In the genomic region with DNA sequence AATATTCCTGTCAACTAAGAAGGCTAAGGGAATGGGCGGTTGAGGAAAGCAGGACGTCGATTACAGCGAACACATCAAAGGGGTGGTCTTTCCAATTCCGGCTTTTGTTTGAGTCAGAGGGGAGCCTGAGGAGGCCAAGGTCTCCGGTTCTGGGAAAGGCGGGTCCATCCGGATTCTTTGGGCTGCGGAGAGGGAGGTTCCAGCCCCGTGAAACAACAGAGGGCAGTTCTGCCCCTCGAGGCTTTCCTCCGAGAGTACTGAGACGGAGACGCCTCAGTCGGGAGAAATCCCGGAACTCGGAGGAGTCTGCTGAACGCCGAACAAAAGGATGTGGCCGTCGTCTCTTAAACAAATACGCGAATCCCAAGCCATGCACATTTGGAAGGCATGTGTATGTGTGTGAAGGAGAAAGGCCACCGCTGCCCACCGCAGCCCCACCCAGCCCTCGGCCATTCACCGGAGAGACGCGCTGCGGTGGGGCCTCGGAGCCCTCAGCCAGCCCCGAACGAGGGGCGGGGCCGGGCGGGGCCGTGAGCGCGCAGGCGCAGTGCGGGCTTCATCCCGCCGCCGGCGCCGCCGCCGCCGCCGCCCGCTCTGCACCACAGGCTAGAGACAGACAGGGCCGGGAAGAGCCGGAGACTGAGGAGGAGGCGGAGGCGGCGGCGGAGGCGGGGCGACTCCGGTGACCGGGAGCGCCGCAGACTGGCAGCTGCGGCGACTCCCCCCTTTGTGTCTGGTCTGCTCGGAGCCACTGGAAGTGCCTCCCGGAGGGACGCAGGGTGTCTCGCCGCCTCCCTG, we compare ENCODE assay signal across 8 cellular contexts. TPM values are rescaled to one million over a fixed set of nuclear protein-coding genes. Genes with fewer than 3 reads are reported as not detected.
DNase-seq lines count a peak whose midpoint lies in the region; ATAC-seq and TF ChIP-seq lines count a peak whose summit lies in the region.

A gene (plus strand): TSS at position 717 of the 798 bp plus-strand sequence. CDS start 1,148 bp downstream, outside the sequence.

- WGBS in ovary, 3 donors = 0 to 1% (median 1%) methylated on average over 30 to 70 of the region's 70 CpGs
- under 1% methylated on average over 70 of the region's 70 CpGs for WGBS in thymus

- peaks cover 14% of the 10 kb centered on the region for H3K27me3 Mint-ChIP-seq in activated naive CD8-positive, alpha-beta T cell treated with anti-CD3 and anti-CD28 coated beads, Interleukin-2, amount 10 ng/mL, durations not matched to agents 7 days and 5 days

- H3K4me3 Mint-ChIP-seq in activated naive CD8-positive, alpha-beta T cell treated with anti-CD3 and anti-CD28 coated beads, Interleukin-2, amount 10 ng/mL, durations not matched to agents 7 days and 5 days = peak within 1 kb of the TSS; percentile 98

- H3K9me3 Mint-ChIP-seq in activated naive CD8-positive, alpha-beta T cell treated with anti-CD3 and anti-CD28 coated beads, Interleukin-2, amount 10 ng/mL, durations not matched to agents 7 days and 5 days = no peaks in the 10 kb centered on the region

- TF ChIP-seq POLR2A in ovary (IDR thresholded peaks at IDR 0.05) = peak; percentile 88

- TF ChIP-seq CTCF in ovary (IDR thresholded peaks at IDR 0.05) = no peak

- peak; percentile 64 for TF ChIP-seq EP300 in ovary (IDR thresholded peaks at IDR 0.05)

- no peaks in the 10 kb centered on the region for H3K9me3 ChIP-seq in ovary
- no peaks in the 10 kb centered on the region for H3K9me3 ChIP-seq in thymus (ENCODE audit: control insufficient read depth)

- peak within 1 kb of the TSS; percentile 89 for H3K27ac Mint-ChIP-seq in activated naive CD8-positive, alpha-beta T cell treated with anti-CD3 and anti-CD28 coated beads, Interleukin-2, amount 10 ng/mL, durations not matched to agents 7 days and 5 days

- H3K4me3 ChIP-seq in GM08714 (ENCODE audit: low read length) = peak within 1 kb of the TSS; percentile 95
- peak within 1 kb of the TSS; percentile 63 for H3K4me3 ChIP-seq in ovary
- peak within 1 kb of the TSS; percentile 90 for H3K4me3 ChIP-seq in thymus (ENCODE audit: low read length)

- ATAC-seq in HG02588 (IDR thresholded peaks at IDR 0.05; ENCODE audit: unreplicated experiment) (peak; percentile 69), Right ventricle myocardium inferior (peak; percentile 92)
- ATAC-seq in activated naive CD8-positive, alpha-beta T cell treated with anti-CD3 and anti-CD28 coated beads, Interleukin-2, amount 10 ng/mL, durations not matched to agents 7 days and 5 days (ENCODE audit: low read depth) = peak; percentile 89

- H3K4me1 Mint-ChIP-seq in activated naive CD8-positive, alpha-beta T cell treated with anti-CD3 and anti-CD28 coated beads, Interleukin-2, amount 10 ng/mL, durations not matched to agents 7 days and 5 days = peaks cover 20% of the 10 kb centered on the region

- H3K36me3 ChIP-seq in ovary (no peaks in the 10 kb centered on the region), thymus (ENCODE audit: control insufficient read depth, insufficient read depth) (no peaks in the 10 kb centered on the region)

- peaks cover 1% of the 10 kb centered on the region for H3K36me3 Mint-ChIP-seq in activated naive CD8-positive, alpha-beta T cell treated with anti-CD3 and anti-CD28 coated beads, Interleukin-2, amount 10 ng/mL, durations not matched to agents 7 days and 5 days

- peaks cover 3% of the 10 kb centered on the region for H3K4me1 ChIP-seq in ovary (ENCODE audit: insufficient read depth)
- peaks cover 7% of the 10 kb centered on the region for H3K4me1 ChIP-seq in thymus (ENCODE audit: control insufficient read depth, insufficient read depth, low read length)

- DNase-seq in NCI-H1092 (lab: John Stamatoyannopoulos, UW) (peak; percentile 84), SKM-1 (lab: John Stamatoyannopoulos, UW; ENCODE audit: unreplicated experiment) (peak; percentile 83), Right ventricle myocardium inferior (ENCODE audit: missing footprints) (peak; percentile 92), ovary (peak; percentile 87 to 93 (median 90))
- peak; percentile 93 for DNase-seq in activated naive CD8-positive, alpha-beta T cell treated with anti-CD3 and anti-CD28 coated beads, Interleukin-2, amount 10 ng/mL, durations not matched to agents 7 days and 5 days

- no peaks in the 10 kb centered on the region for H3K27me3 ChIP-seq in ovary
- H3K27me3 ChIP-seq in thymus (ENCODE audit: control insufficient read depth, insufficient read depth) = peaks cover 9% of the 10 kb centered on the region

- POLR2A ChIA-PET in activated naive CD8-positive, alpha-beta T cell treated with anti-CD3 and anti-CD28 coated beads, Interleukin-2, amount 10 ng/mL, durations not matched to agents 7 days and 5 days (lab: Charles Lee) = no interaction called here

- peak within 1 kb of the TSS; percentile 89 to 98 for H3K27ac ChIP-seq in ovary
- H3K27ac ChIP-seq in thymus (ENCODE audit: low read depth) = peak within 1 kb of the TSS; percentile 90

- intact Hi-C loops in Right ventricle myocardium inferior (cut with DNase I) (loop anchor here (2.0 to 5.0 kb wide), 5 partner anchors 57 to 166 kb away; no protein-coding TSS in a partner anchor), ovary (cut with DNase I) (loop anchor here in 1 of 4 donors (5.0 kb wide), 1 partner anchor 59 kb away; no protein-coding TSS in a partner anchor)

RNA-seq across cellular contexts. Expression of the gene that starts here (rescaled TPM):
- 10 to 100 TPM; 12.8 to 14.6 TPM for total RNA-seq in activated naive CD8-positive, alpha-beta T cell treated with anti-CD3 and anti-CD28 coated beads, Interleukin-2, amount 10 ng/mL, durations not matched to agents 7 days and 5 days
- 45.3 TPM for total RNA-seq in Right ventricle myocardium inferior
- 10 to 100 TPM; 37.8 to 55.5 (median 48.2) TPM for total RNA-seq in ovary
- 10 to 100 TPM; 14.5 to 39.4 TPM for polyA plus RNA-seq in ovary
- 11.0 TPM for polyA plus RNA-seq in thymus

Comparison
In these comparisons a context has a peak if more than half of its experiments do, and no peak if none do; other contexts are left out.
1. Peak in every context shown above with its lines: DNase-seq, ATAC-seq, H3K4me3 ChIP-seq and H3K27ac ChIP-seq.